In genomic region chr19:296476-297225, GRCh38 we compare ENCODE assay signal across 18 cellular contexts. TPM values are rescaled to one million over a fixed set of nuclear protein-coding genes. Genes with fewer than 3 reads are reported as not detected.
DNase-seq lines count a peak whose midpoint lies in the region; ATAC-seq and TF ChIP-seq lines count a peak whose summit lies in the region.
"Had no signal": no experiment of that assay in that cellular context is flagged by ENCODE, and none has a peak within 500 bp of the region (broad histone marks: within the 10 kb centered on the region; RNA-seq: fewer than 3 reads in every experiment).

No MANE protein-coding gene starts in this region.

- intact Hi-C loops in esophagus muscularis mucosa (cut with DNase I) (no loop called here), lower leg skin (cut with DNase I; ENCODE audit: low total_unique reads) (no loop called here)

- H3K27me3 ChIP-seq in esophagus muscularis mucosa: peaks cover 0 to 35% (median 28%) of the 10 kb centered on the region in 4 donors
- peaks cover 37 to 42% (median 40%) of the 10 kb centered on the region in 3 donors for H3K27me3 ChIP-seq in skeletal muscle tissue (ENCODE audit: control insufficient read depth in 3 of 3, insufficient read depth in 3 of 3, low read length in 3 of 3)
- H3K27me3 ChIP-seq: MG63, thyroid gland had no signal

- TF ChIP-seq EP300 in esophagus muscularis mucosa (IDR thresholded peaks at IDR 0.05): no peak

- peaks cover 18 to 39% (median 32%) of the 10 kb centered on the region in 4 donors for H3K4me1 ChIP-seq in esophagus muscularis mucosa
- H3K4me1 ChIP-seq in skeletal muscle tissue (ENCODE audit: control insufficient read depth in 3 of 3, insufficient read depth in 3 of 3, low read length in 3 of 3): peaks cover 17 to 22% (median 18%) of the 10 kb centered on the region in 3 donors

- H3K4me3 ChIP-seq in esophagus muscularis mucosa: no peak overlapping the region
- H3K4me3 ChIP-seq in lower leg skin (ENCODE audit: low read depth, poor library complexity, severe bottlenecking): no peak overlapping the region
- no peak overlapping the region for H3K4me3 ChIP-seq in skeletal muscle tissue (ENCODE audit: low read length in 3 of 3)
- H3K4me3 ChIP-seq: MG63, prostate gland, thyroid gland had no signal

- TF ChIP-seq POLR2A in esophagus muscularis mucosa (IDR thresholded peaks at IDR 0.05; ENCODE audit: low read depth) (no peak), lower leg skin (IDR thresholded peaks at IDR 0.05) (no peak)

- DNase-seq in MV-4-11 (lab: John Stamatoyannopoulos, UW) (peak; percentile 72), esophagus muscularis mucosa (ENCODE audit: extremely low spot score) (no peak), lower leg skin (ENCODE audit: low spot score in 2 of 2) (peak; percentile 39 to 86), OCI-M2 (lab: John Stamatoyannopoulos, UW; ENCODE audit: unreplicated experiment) (no peak), GM10266 (ENCODE audit: extremely low spot score) (no peak)
- DNase-seq: activated naive CD4-positive, alpha-beta T cell treated with Interleukin-2 at 50 U/mL for 16 hours; anterior cingulate cortex; CD4-positive, alpha-beta T cell; MG63; NCI-H1930; NCI-H446 treated with DMSO at 0.1 percent for 48 hours; stimulated activated CD4-positive, alpha-beta T cell treated with anti-CD3 and anti-CD28 coated beads, Interleukin-12 subunit alpha, Interleukin-12 subunit beta, amount 100 ng/mL, for 4 hours; thyroid gland had no signal

- H3K9ac ChIP-seq in skeletal muscle tissue (ENCODE audit: low read depth in 1 of 3, low read length in 3 of 3): no peak overlapping the region

- H3K27ac ChIP-seq in esophagus muscularis mucosa (replicated peaks in 1 of 4): peak overlapping the region; percentile 45 to 80 (median 54)
- peak overlapping the region; percentile 8 for H3K27ac ChIP-seq in skeletal muscle tissue (ENCODE audit: low read depth, low read length)

- ATAC-seq in GM18867 (IDR thresholded peaks at IDR 0.05; ENCODE audit: unreplicated experiment) (no peak), HG02852 (IDR thresholded peaks at IDR 0.05; ENCODE audit: unreplicated experiment) (no peak)

- 85% methylated on average over 14 of the region's 22 CpGs for WGBS in esophagus muscularis mucosa
- 83 to 89% methylated on average over 22 of the region's 22 CpGs for WGBS in lower leg skin, 2 donors

- H3K36me3 ChIP-seq in esophagus muscularis mucosa (no peaks in the 10 kb centered on the region), skeletal muscle tissue (ENCODE audit: control insufficient read depth in 3 of 3, insufficient read depth in 3 of 3, low read length in 3 of 3) (no peaks in the 10 kb centered on the region)
- H3K36me3 ChIP-seq: MG63, prostate gland, thyroid gland had no signal

- H3K9me3 ChIP-seq in esophagus muscularis mucosa (no peaks in the 10 kb centered on the region), skeletal muscle tissue (ENCODE audit: control insufficient read depth in 3 of 3, low read length in 3 of 3) (no peaks in the 10 kb centered on the region)
- H3K9me3 ChIP-seq: MG63, prostate gland, thyroid gland had no signal

- TF ChIP-seq CTCF in esophagus muscularis mucosa (IDR thresholded peaks at IDR 0.05) (no peak), lower leg skin (IDR thresholded peaks at IDR 0.05) (no peak), GM10266 (IDR thresholded peaks at IDR 0.05; ENCODE audit: control insufficient read depth, insufficient read depth, low read depth, missing control alignments) (no peak)

RNA-seq across cellular contexts. Expression of gene PLPP2, which starts 5.4 kb away (rescaled TPM):
- total RNA-seq in esophagus muscularis mucosa (1 to 10 TPM; 2.1 to 9.1 (median 5.0) TPM), lower leg skin (100 to 1,000 TPM in 2 of 4 donors, 10 to 100 TPM in 2; 68.2 to 134 (median 102) TPM), skeletal muscle tissue (1.0 TPM)
- total RNA-seq: myocyte had no signal

RNA-seq across cellular contexts. Expression of gene MIER2, which starts 47.9 kb away (rescaled TPM):
- total RNA-seq in esophagus muscularis mucosa (10 to 100 TPM; 11.6 to 26.4 (median 18.9) TPM), lower leg skin (10 to 100 TPM; 24.6 to 76.3 (median 51.8) TPM), skeletal muscle tissue (3.7 TPM)

Comparison
In these comparisons a context has a peak if more than half of its experiments do, and no peak if none do; other contexts are left out.
1. DNase-seq: peak in MV-4-11 (single experiment) and lower leg skin (2 of 2); none in esophagus muscularis mucosa (single experiment), OCI-M2 (single experiment) and GM10266 (single experiment).
2. RNA of gene PLPP2, which starts 5.4 kb away (total RNA-seq): 68.2 to 134 TPM in lower leg skin; 2.1 to 9.1 TPM in esophagus muscularis mucosa and 1.0 TPM in skeletal muscle tissue (single experiment); every median in the first group is over 4 times any median in the second.